Comparison of ENCODE assay signal across 13 cellular contexts in the genomic region with DNA sequence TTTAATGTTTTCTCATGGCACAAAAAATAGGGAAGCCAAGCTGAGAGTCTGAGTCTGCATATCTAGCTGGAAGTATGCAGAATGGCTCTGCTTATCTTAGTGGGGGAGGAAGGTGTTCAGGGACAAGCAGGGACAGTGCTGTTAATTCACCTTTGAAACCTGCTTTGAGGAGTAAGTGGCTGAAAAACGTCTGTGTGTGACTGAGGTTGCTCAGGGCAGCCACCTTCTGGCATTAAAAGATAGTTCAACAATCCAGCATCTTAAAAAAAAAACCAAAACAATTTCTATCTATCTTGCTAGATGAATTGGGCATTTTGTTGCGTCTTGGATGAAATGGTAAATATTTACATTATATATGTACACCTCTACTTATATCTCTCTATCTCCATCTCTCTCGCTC. TPM values are rescaled to one million over a fixed set of nuclear protein-coding genes. Genes with fewer than 3 reads are reported as not detected.
DNase-seq lines count a peak whose midpoint lies in the region; ATAC-seq, FAIRE-seq and TF ChIP-seq lines count a peak whose summit lies in the region.
"Had no signal": no experiment of that assay in that cellular context is flagged by ENCODE, and none has a peak within 500 bp of the region (broad histone marks: within the 10 kb centered on the region; RNA-seq: fewer than 3 reads in every experiment).

No MANE protein-coding gene starts in this region.

- POLR2A ChIA-PET in HepG2 (lab: Yijun Ruan, JAX), result no interaction called here

- H3K9me3 ChIP-seq in HepG2 (ENCODE audit: low read length), result no peaks in the 10 kb centered on the region
- H3K9me3 ChIP-seq: mucosa of descending colon had no signal

- no peak for TF ChIP-seq EP300 in HepG2 (IDR thresholded peaks at IDR 0.05; ENCODE audit: low read depth in 2 of 2, low read length in 2 of 2)
- TF ChIP-seq EP300 in HepG2 (CRISPR knock-in tag; IDR thresholded peaks at IDR 0.05; ENCODE audit: borderline replicate concordance), result no peak

- BruUV-seq in HepG2 (replicated peaks; lab: Mats Ljungman, UMichigan), result no TSS peak

- no peaks in the 10 kb centered on the region for H3K79me2 ChIP-seq in HepG2 (ENCODE audit: insufficient read depth, low read length)

- no peak overlapping the region for H3K4me2 ChIP-seq in HepG2 (ENCODE audit: low read depth, low read length)

- FAIRE-seq in HepG2 (lab: Jason Lieb, UNC), result peak; percentile 37

- H3K9ac ChIP-seq in HepG2 (ENCODE audit: insufficient read depth, low read depth, low read length), result no peak overlapping the region

- no peak for TF ChIP-seq POLR2A in HepG2 (IDR thresholded peaks at IDR 0.05; ENCODE audit: insufficient read depth in 1 of 2, low read depth in 2 of 2, low read length in 2 of 2)

- CTCF ChIA-PET in HepG2 (lab: Yijun Ruan, JAX; ENCODE audit: low intra/inter-chr PET ratio, low total read pairs), result no interaction called here

- peak; percentile 6 for DNase-seq in EH (ENCODE audit: low read depth)
- DNase-seq in HepG2 (ENCODE audit: low spot score), result no peak
- no peak for DNase-seq in NCI-H2107 treated with DMSO at 0.1 percent for 48 hours (lab: John Stamatoyannopoulos, UW; ENCODE audit: unreplicated experiment)
- no peak for DNase-seq in dorsolateral prefrontal cortex
- no peak for DNase-seq in activated CD4-positive, alpha-beta T cell treated with anti-CD3 and anti-CD28 coated beads for 48 hours
- DNase-seq: activated CD4-positive, CD25-positive, alpha-beta regulatory T cell; activated naive CD8-positive, alpha-beta T cell treated with anti-CD3 and anti-CD28 coated beads, Interleukin-2, amount 50 U/mL, for 24 hours; NCI-H524 treated with DMSO at 0.1 percent for 48 hours; stimulated activated naive CD8-positive, alpha-beta T cell treated with anti-CD3 and anti-CD28 coated beads, Interleukin-15, amount 100 ng/mL, for 72 hours had no signal

- TF ChIP-seq CTCF in LNCAP (IDR thresholded peaks at IDR 0.05), result peak; percentile 44; the same call in 1 of the 2 replicates
- peak; percentile 83 for TF ChIP-seq CTCF in VCaP (conservative IDR thresholded peaks at IDR 0.05)
- peak; percentile 22 for TF ChIP-seq CTCF in HepG2 (CRISPR knock-in tag; IDR thresholded peaks at IDR 0.05)
- no peak for TF ChIP-seq CTCF in dorsolateral prefrontal cortex (IDR thresholded peaks at IDR 0.05 in 54 of 56, conservative IDR thresholded peaks at IDR 0.05 in 2 of 56; ENCODE audit: low read depth in 1 of 56, partially characterized antibody in 56 of 56)

- intact Hi-C loops in HepG2 (cut with micrococcal nuclease; ENCODE audit: unreplicated experiment), result no loop called here
- intact Hi-C loops in dorsolateral prefrontal cortex (cut with DNase I), result no loop called here

- peak overlapping the region; percentile 24; the same call in 1 of the 2 replicates for H3K27ac ChIP-seq in VCaP
- H3K27ac ChIP-seq in HepG2 (ENCODE audit: extremely low read length, insufficient read depth, low read length), result no peak overlapping the region
- no peak overlapping the region for H3K27ac ChIP-seq in dorsolateral prefrontal cortex

- in situ Hi-C loops in HepG2 (cut with HindIII; ENCODE audit: extremely low pct_ligation_motif_present, low pct_unique_long_range_greater_than_20kb), result no loop called here

- H3K27me3 ChIP-seq in HepG2 (ENCODE audit: control insufficient read depth in 1 of 2, insufficient read depth in 2 of 2, low read length in 2 of 2) (no peaks in the 10 kb centered on the region), dorsolateral prefrontal cortex (peaks cover 0 to 55% (median 9%) of the 10 kb centered on the region in 45 donors)

- no peak for ATAC-seq in HepG2
- no peak for ATAC-seq in HG03521 (IDR thresholded peaks at IDR 0.05; ENCODE audit: unreplicated experiment)
- ATAC-seq: activated naive CD8-positive, alpha-beta T cell treated with anti-CD3 and anti-CD28 coated beads, Interleukin-2, amount 50 U/mL, for 24 hours; mucosa of descending colon; stimulated activated naive CD8-positive, alpha-beta T cell treated with anti-CD3 and anti-CD28 coated beads, Interleukin-15, amount 100 ng/mL, for 72 hours had no signal

- no peaks in the 10 kb centered on the region for H4K20me1 ChIP-seq in HepG2 (ENCODE audit: insufficient read depth, low read length)

- WGBS in HepG2 (ENCODE audit: low lambda C conversion rate), result 0% methylated on average over 3 of the region's 3 CpGs

- H3K4me1 ChIP-seq in HepG2 (ENCODE audit: insufficient read depth, low read length), result no peaks in the 10 kb centered on the region

- no peak overlapping the region for H2AFZ ChIP-seq in HepG2 (ENCODE audit: low read length)

- no peaks in the 10 kb centered on the region for H3K36me3 ChIP-seq in HepG2 (replicated peaks in 1 of 2; ENCODE audit: control insufficient read depth in 1 of 2, insufficient read depth in 2 of 2, low read length in 2 of 2)

- H3K4me3 ChIP-seq in HepG2 (replicated peaks in 1 of 3; ENCODE audit: insufficient read depth in 1 of 3, low read depth in 2 of 3, low read length in 3 of 3), result no peak overlapping the region
- H3K4me3 ChIP-seq in dorsolateral prefrontal cortex, result no peak overlapping the region
- H3K4me3 ChIP-seq: mucosa of descending colon had no signal

- no peak for TF ChIP-seq RAD21 in HepG2 (CRISPR knock-in tag; IDR thresholded peaks at IDR 0.05)

TF ChIP-seq in HepG2, 621 proteins besides CTCF, POLR2A, EP300 and RAD21 (continues in another document):
- TF ChIP-seq NR2F6 (IDR thresholded peaks at IDR 0.05), result no peak
- no peak for TF ChIP-seq NR2F6 (CRISPR knock-in tag; IDR thresholded peaks at IDR 0.05)
- TF ChIP-seq MIER2 (CRISPR knock-in tag; IDR thresholded peaks at IDR 0.05), result peak; percentile 66; the same call in 1 of the 2 replicates
- TF ChIP-seq, protein P1, sequence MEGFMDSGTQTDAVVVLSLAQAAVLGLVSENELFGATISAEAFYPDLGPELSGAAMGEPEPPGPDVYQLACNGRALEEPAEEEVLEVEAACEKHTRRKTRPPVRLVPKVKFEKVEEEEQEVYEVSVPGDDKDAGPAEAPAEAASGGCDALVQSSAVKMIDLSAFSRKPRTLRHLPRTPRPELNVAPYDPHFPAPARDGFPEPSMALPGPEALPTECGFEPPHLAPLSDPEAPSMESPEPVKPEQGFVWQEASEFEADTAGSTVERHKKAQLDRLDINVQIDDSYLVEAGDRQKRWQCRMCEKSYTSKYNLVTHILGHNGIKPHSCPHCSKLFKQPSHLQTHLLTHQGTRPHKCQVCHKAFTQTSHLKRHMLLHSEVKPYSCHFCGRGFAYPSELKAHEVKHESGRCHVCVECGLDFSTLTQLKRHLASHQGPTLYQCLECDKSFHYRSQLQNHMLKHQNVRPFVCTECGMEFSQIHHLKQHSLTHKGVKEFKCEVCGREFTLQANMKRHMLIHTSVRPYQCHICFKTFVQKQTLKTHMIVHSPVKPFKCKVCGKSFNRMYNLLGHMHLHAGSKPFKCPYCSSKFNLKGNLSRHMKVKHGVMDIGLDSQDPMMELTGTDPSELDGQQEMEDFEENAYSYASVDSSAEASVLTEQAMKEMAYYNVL (CRISPR knock-in tag; IDR thresholded peaks at IDR 0.05; ENCODE audit: borderline replicate concordance), result no peak
- TF ChIP-seq, protein P2, sequence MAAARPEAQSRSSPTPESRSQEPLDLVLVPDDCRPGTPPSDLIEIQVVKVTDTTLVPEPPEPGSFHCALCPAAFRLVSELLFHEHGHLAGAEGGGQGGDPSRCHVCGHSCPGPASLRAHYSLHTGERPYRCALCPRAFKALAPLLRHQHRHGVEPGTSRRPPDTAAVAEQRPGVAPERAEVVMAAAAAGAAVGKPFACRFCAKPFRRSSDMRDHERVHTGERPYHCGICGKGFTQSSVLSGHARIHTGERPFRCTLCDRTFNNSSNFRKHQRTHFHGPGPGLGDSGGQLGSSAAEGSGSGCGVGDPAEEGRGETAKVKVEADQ (CRISPR knock-in tag; IDR thresholded peaks at IDR 0.05; ENCODE audit: borderline replicate concordance), result no peak
- TF ChIP-seq ZNF557 (CRISPR knock-in tag; IDR thresholded peaks at IDR 0.05), result no peak
- TF ChIP-seq, protein P3, sequence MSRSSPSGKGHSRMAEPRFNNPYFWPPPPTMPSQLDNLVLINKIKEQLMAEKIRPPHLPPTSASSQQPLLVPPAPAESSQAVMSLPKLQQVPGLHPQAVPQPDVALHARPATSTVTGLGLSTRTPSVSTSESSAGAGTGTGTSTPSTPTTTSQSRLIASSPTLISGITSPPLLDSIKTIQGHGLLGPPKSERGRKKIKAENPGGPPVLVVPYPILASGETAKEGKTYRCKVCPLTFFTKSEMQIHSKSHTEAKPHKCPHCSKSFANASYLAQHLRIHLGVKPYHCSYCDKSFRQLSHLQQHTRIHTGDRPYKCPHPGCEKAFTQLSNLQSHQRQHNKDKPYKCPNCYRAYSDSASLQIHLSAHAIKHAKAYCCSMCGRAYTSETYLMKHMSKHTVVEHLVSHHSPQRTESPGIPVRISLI (CRISPR knock-in tag; IDR thresholded peaks at IDR 0.05; ENCODE audit: borderline replicate concordance), result peak; percentile 18; the same call in 1 of the 2 replicates
- TF ChIP-seq ZNF441 (CRISPR knock-in tag; IDR thresholded peaks at IDR 0.05; ENCODE audit: borderline replicate concordance), result no peak

RNA-seq across cellular contexts. Expression of a gene that starts 2.0 kb away (rescaled TPM):
- total RNA-seq in HepG2 (2016; rRNA removed; fragmentation: Illumina TruSeq; extraction: Trizol) (not detected in 2 replicates), dorsolateral prefrontal cortex (1 to 10 TPM in 7 of 120 experiments, under 1 TPM in 21, not detected in 92; 0.08 to 2.0 (median 0.36) TPM)
- not detected in 2 replicates for total RNA-seq in HepG2 (2016; cell fraction: cytosol; rRNA removed; fragmentation: Illumina TruSeq; extraction: Trizol; ENCODE audit: low read depth)
- total RNA-seq in HepG2 (2016; cell fraction: insoluble cytoplasmic fraction; rRNA removed; fragmentation: Illumina TruSeq; extraction: Trizol), result 0.13 TPM in 1 of 2 replicates, not detected in the other
- not detected in 2 replicates for total RNA-seq in HepG2 (2016; cell fraction: membrane; rRNA removed; fragmentation: Illumina TruSeq; extraction: Trizol)
- total RNA-seq in HepG2 (2016; cell fraction: nucleus; rRNA removed; fragmentation: Illumina TruSeq; extraction: Trizol), result not detected in 2 replicates
- polyA plus RNA-seq in HepG2 (2011; rRNA removed), result 0.08 and 0.12 TPM in 2 replicates
- 0.24 TPM in 1 of 2 replicates, not detected in the other for polyA plus RNA-seq in HepG2 (2011; cell fraction: cytosol; rRNA removed)
- polyA plus RNA-seq in HepG2 (2011; cell fraction: nucleus; rRNA removed), result not detected in 2 replicates
- 0.52 TPM in 1 of 2 replicates, not detected in the other for polyA plus RNA-seq in HepG2 (2012)
- polyA plus RNA-seq in HepG2 (2016; cell fraction: cytosol; fragmentation: Illumina TruSeq; extraction: Trizol; ENCODE audit: low read depth), result not detected in 2 replicates
- polyA plus RNA-seq in HepG2 (2016; cell fraction: insoluble cytoplasmic fraction; fragmentation: Illumina TruSeq; extraction: Trizol; ENCODE audit: low read depth), result not detected in 2 replicates
- polyA plus RNA-seq in HepG2 (2016; cell fraction: membrane; fragmentation: Illumina TruSeq; extraction: Trizol; ENCODE audit: low read depth), result not detected in 2 replicates
- polyA plus RNA-seq in HepG2 (2016; cell fraction: nucleus; fragmentation: Illumina TruSeq; extraction: Trizol; ENCODE audit: insufficient read depth, low read depth), result not detected in 2 replicates
- 1.0 TPM in 1 of 2 replicates, not detected in the other for polyA minus RNA-seq in HepG2 (2011; rRNA and poly(A)+ RNA removed; ENCODE audit: low replicate concordance)
- polyA minus RNA-seq in HepG2 (2011; cell fraction: cytosol; rRNA and poly(A)+ RNA removed), result not detected in 2 replicates
- 0.50 TPM in 1 of 2 replicates, not detected in the other for polyA minus RNA-seq in HepG2 (2011; cell fraction: nucleus; rRNA and poly(A)+ RNA removed)
- total RNA-seq: mucosa of descending colon had no signal

Comparison
In these comparisons a context has a peak if more than half of its experiments do, and no peak if none do; other contexts are left out.
1. CTCF ChIP-seq: peak in LNCAP (single experiment), VCaP (single experiment) and HepG2 (single experiment); none in dorsolateral prefrontal cortex (0 of 56).